ENCODE assay signal across 1 cellular context in genomic region chr11:47553417-47553746, GRCh38.
TF ChIP-seq lines count a peak whose summit lies in the region.

No MANE protein-coding gene starts in this region.

TF ChIP-seq in GM12878, 131 proteins besides CTCF, POLR2A, EP300 and RAD21:
- TF ChIP-seq ZNF384 (IDR thresholded peaks at IDR 0.05; ENCODE audit: borderline replicate concordance, low read depth, low read length) (no peak), IKZF1 (conservative IDR thresholded peaks at IDR 0.05) (0 out of 2 replicates have a peak, but pooled peaks have one; percentile 6), PML (IDR thresholded peaks at IDR 0.05; ENCODE audit: low read length) (0 out of 2 replicates have a peak, but pooled peaks have one; percentile 32), JUND (IDR thresholded peaks at IDR 0.05; ENCODE audit: low read depth, low read length) (no peak), MLLT1 (IDR thresholded peaks at IDR 0.05) (0 out of 2 replicates have a peak, but pooled peaks have one; percentile 36), HCFC1 (IDR thresholded peaks at IDR 0.05; ENCODE audit: low read length) (no peak), MYB (IDR thresholded peaks at IDR 0.05; ENCODE audit: borderline replicate concordance, low read depth, low read length) (0 out of 2 replicates have a peak, but pooled peaks have one; percentile 1), SUPT20H (IDR thresholded peaks at IDR 0.05; ENCODE audit: borderline replicate concordance, control insufficient read depth, low read depth, low read length) (no peak), PAX8 (IDR thresholded peaks at IDR 0.05) (no peak), PAX5 (IDR thresholded peaks at IDR 0.05; ENCODE audit: borderline replicate concordance, low read depth, low read length) (no peak), EZH2 (IDR thresholded peaks at IDR 0.05; ENCODE audit: borderline replicate concordance, control insufficient read depth, low read depth, low read length) (no peak), FOS (IDR thresholded peaks at IDR 0.05; ENCODE audit: borderline replicate concordance, extremely low read depth, insufficient read length) (no peak), MEF2A (IDR thresholded peaks at IDR 0.05; ENCODE audit: insufficient read depth, low read depth, low read length) (no peak), JUNB (IDR thresholded peaks at IDR 0.05) (peak; percentile 42; the same call in 1 of the 2 replicates), ZNF592 (IDR thresholded peaks at IDR 0.05) (no peak)
- TF ChIP-seq, protein P1, sequence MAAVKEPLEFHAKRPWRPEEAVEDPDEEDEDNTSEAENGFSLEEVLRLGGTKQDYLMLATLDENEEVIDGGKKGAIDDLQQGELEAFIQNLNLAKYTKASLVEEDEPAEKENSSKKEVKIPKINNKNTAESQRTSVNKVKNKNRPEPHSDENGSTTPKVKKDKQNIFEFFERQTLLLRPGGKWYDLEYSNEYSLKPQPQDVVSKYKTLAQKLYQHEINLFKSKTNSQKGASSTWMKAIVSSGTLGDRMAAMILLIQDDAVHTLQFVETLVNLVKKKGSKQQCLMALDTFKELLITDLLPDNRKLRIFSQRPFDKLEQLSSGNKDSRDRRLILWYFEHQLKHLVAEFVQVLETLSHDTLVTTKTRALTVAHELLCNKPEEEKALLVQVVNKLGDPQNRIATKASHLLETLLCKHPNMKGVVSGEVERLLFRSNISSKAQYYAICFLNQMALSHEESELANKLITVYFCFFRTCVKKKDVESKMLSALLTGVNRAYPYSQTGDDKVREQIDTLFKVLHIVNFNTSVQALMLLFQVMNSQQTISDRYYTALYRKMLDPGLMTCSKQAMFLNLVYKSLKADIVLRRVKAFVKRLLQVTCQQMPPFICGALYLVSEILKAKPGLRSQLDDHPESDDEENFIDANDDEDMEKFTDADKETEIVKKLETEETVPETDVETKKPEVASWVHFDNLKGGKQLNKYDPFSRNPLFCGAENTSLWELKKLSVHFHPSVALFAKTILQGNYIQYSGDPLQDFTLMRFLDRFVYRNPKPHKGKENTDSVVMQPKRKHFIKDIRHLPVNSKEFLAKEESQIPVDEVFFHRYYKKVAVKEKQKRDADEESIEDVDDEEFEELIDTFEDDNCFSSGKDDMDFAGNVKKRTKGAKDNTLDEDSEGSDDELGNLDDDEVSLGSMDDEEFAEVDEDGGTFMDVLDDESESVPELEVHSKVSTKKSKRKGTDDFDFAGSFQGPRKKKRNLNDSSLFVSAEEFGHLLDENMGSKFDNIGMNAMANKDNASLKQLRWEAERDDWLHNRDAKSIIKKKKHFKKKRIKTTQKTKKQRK (IDR thresholded peaks at IDR 0.05; ENCODE audit: low read depth, low read length), result no peak
- TF ChIP-seq, protein P2, sequence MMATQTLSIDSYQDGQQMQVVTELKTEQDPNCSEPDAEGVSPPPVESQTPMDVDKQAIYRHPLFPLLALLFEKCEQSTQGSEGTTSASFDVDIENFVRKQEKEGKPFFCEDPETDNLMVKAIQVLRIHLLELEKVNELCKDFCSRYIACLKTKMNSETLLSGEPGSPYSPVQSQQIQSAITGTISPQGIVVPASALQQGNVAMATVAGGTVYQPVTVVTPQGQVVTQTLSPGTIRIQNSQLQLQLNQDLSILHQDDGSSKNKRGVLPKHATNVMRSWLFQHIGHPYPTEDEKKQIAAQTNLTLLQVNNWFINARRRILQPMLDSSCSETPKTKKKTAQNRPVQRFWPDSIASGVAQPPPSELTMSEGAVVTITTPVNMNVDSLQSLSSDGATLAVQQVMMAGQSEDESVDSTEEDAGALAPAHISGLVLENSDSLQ (IDR thresholded peaks at IDR 0.05), result peak; percentile 84
